1 cellular context compared by ENCODE assay signal in the genomic region with DNA sequence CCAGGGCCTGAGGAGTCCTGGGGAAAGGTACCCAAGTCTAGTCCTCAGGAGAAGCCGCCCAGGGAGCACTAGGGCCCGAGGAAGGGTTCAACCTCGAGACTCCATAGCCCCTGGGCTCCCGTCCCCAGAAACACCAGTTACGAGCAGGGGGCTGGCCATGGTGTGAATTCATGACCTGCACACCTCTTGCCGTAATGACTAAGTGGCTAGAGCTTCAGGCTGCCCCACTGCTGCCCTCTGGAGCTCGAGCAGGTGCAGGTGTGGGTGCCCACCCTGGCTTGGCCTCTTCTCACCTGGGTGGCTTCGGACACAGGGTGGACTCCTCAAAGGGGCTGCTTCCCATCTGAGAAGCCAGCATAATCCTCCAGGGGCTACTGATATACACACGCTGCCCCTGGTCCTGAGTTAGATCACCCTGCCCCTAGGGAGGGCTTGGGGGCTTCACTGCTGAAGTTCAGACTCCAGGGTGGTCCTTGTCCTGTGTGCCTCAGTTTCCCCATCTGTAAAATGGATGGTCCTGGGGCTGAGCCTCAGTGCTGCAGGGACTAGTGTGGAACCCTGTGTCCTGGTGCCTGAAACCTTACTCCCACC.
TF ChIP-seq lines count a peak whose summit lies in the region.

No MANE protein-coding gene starts in this region.

TF ChIP-seq in liver, 16 proteins besides CTCF, POLR2A, EP300 and RAD21 (continued from another document):
- TF ChIP-seq, protein P1, sequence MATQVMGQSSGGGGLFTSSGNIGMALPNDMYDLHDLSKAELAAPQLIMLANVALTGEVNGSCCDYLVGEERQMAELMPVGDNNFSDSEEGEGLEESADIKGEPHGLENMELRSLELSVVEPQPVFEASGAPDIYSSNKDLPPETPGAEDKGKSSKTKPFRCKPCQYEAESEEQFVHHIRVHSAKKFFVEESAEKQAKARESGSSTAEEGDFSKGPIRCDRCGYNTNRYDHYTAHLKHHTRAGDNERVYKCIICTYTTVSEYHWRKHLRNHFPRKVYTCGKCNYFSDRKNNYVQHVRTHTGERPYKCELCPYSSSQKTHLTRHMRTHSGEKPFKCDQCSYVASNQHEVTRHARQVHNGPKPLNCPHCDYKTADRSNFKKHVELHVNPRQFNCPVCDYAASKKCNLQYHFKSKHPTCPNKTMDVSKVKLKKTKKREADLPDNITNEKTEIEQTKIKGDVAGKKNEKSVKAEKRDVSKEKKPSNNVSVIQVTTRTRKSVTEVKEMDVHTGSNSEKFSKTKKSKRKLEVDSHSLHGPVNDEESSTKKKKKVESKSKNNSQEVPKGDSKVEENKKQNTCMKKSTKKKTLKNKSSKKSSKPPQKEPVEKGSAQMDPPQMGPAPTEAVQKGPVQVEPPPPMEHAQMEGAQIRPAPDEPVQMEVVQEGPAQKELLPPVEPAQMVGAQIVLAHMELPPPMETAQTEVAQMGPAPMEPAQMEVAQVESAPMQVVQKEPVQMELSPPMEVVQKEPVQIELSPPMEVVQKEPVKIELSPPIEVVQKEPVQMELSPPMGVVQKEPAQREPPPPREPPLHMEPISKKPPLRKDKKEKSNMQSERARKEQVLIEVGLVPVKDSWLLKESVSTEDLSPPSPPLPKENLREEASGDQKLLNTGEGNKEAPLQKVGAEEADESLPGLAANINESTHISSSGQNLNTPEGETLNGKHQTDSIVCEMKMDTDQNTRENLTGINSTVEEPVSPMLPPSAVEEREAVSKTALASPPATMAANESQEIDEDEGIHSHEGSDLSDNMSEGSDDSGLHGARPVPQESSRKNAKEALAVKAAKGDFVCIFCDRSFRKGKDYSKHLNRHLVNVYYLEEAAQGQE (IDR thresholded peaks at IDR 0.05): no peak
TF ChIP-seq in liver: peak in this region for 0.
